ENCODE assay signal across 8 cellular contexts in genomic region chrX:103254171-103254824, GRCh38. TPM values are rescaled to one million over a fixed set of nuclear protein-coding genes. Genes with fewer than 3 reads are reported as not detected.
DNase-seq lines count a peak whose midpoint lies in the region; ATAC-seq and TF ChIP-seq lines count a peak whose summit lies in the region.

No MANE protein-coding gene starts in this region.

- no peaks in the 10 kb centered on the region for H3K36me3 ChIP-seq in CD4-positive, alpha-beta memory T cell (ENCODE audit: insufficient read depth, low read length)
- H3K36me3 ChIP-seq in HUES48 (ENCODE audit: control insufficient read depth, insufficient read depth, low read length): peaks cover 18% of the 10 kb centered on the region

- no peak for TF ChIP-seq CTCF in choroid plexus epithelial cell (conservative IDR thresholded peaks at IDR 0.05; ENCODE audit: low read depth, low read length)

- peak overlapping the region; percentile 47 to 83 for H3K4me3 ChIP-seq in CD4-positive, alpha-beta memory T cell (ENCODE audit: low read length in 2 of 2)
- H3K4me3 ChIP-seq in HUES48 (ENCODE audit: low read depth, low read length) (peak overlapping the region; percentile 93), choroid plexus epithelial cell (ENCODE audit: low read depth, low read length) (peak overlapping the region; percentile 72)

- H3K4me1 Mint-ChIP-seq in CD4-positive, alpha-beta memory T cell: peaks cover 13 to 38% (median 18%) of the 10 kb centered on the region in 4 donors
- peaks cover 15 to 28% (median 24%) of the 10 kb centered on the region in 3 donors for H3K4me1 Mint-ChIP-seq in T-cell

- peak overlapping the region; percentile 91 to 97 (median 95) for H3K27ac Mint-ChIP-seq in CD4-positive, alpha-beta memory T cell
- H3K27ac Mint-ChIP-seq in T-cell: peak overlapping the region; percentile 92 to 96

- peak overlapping the region; percentile 94 for H3K9ac ChIP-seq in HUES48 (ENCODE audit: low read depth, low read length)

- CTCF ChIA-PET in CD4-positive, alpha-beta memory T cell (lab: Charles Lee; ENCODE audit: partially characterized antibody): interaction anchor here (1.2 to 3.9 kb wide), 3 partner anchors 24 to 43 kb away, joined by 3 to 15 read pairs (median 5); no protein-coding TSS in a partner anchor
- CTCF ChIA-PET in T-cell (lab: Charles Lee): no interaction called here

- no peaks in the 10 kb centered on the region for H3K27me3 ChIP-seq in CD4-positive, alpha-beta memory T cell (ENCODE audit: insufficient read depth, low read length)
- H3K27me3 ChIP-seq in HUES48 (ENCODE audit: control insufficient read depth, insufficient read depth, low read length): 0 out of 2 replicates have a peak, but pooled peaks cover 7% of the 10 kb centered on the region
- H3K27me3 ChIP-seq in layer of hippocampus (ENCODE audit: control insufficient read depth, insufficient read depth, low read length): no peaks in the 10 kb centered on the region

- ATAC-seq in GM19438 (IDR thresholded peaks at IDR 0.05; ENCODE audit: low read depth, unreplicated experiment) (peak; percentile 61), T-cell (replicated peaks in 1 of 4) (peak; percentile 24 to 66 (median 52)), GM19452 (IDR thresholded peaks at IDR 0.05; ENCODE audit: unreplicated experiment) (no peak)

- H3K27ac ChIP-seq in CD4-positive, alpha-beta memory T cell (ENCODE audit: low read depth, low read length): peak overlapping the region; percentile 73
- peak overlapping the region; percentile 97 for H3K27ac ChIP-seq in HUES48 (ENCODE audit: low read depth, low read length)
- H3K27ac ChIP-seq in layer of hippocampus (ENCODE audit: low read depth, low read length): peak overlapping the region; percentile 81

- intact Hi-C loops in CD4-positive, alpha-beta memory T cell (cut with micrococcal nuclease): loop anchor here (2.0 kb wide), 2 partner anchors 39 to 57 kb away; partner anchors contain the start of genes BEX2 and BEX4

- peak; percentile 10 to 51 (median 17) for DNase-seq in CD4-positive, alpha-beta memory T cell
- DNase-seq in T-cell (peak in 12 of 34 experiments; percentile 2 to 40 (median 6)), choroid plexus epithelial cell (ENCODE audit: low read depth) (peak; percentile 40)
- DNase-seq in stimulated activated CD4-positive, alpha-beta T cell treated with anti-CD3 and anti-CD28 coated beads, Interleukin-1b, Interleukin-23, amount 100 ng/mL, for 48 hours: peak; percentile 40

- no peaks in the 10 kb centered on the region for H3K27me3 Mint-ChIP-seq in CD4-positive, alpha-beta memory T cell
- H3K27me3 Mint-ChIP-seq in T-cell: peaks cover 0 to 17% of the 10 kb centered on the region in 2 donors

- peaks cover 0 to 10% of the 10 kb centered on the region in 2 donors for H3K36me3 Mint-ChIP-seq in CD4-positive, alpha-beta memory T cell
- H3K36me3 Mint-ChIP-seq in T-cell: peaks cover 2% of the 10 kb centered on the region

- H3K4me3 Mint-ChIP-seq in CD4-positive, alpha-beta memory T cell: peak overlapping the region; percentile 90 to 97 (median 96)
- H3K4me3 Mint-ChIP-seq in T-cell: peak overlapping the region; percentile 88 to 98 (median 96)

- peaks cover 9% of the 10 kb centered on the region for H3K4me1 ChIP-seq in CD4-positive, alpha-beta memory T cell (ENCODE audit: insufficient read depth, low read length)
- H3K4me1 ChIP-seq in HUES48 (ENCODE audit: control insufficient read depth, insufficient read depth, low read length): peaks cover 14% of the 10 kb centered on the region

- POLR2A ChIA-PET in CD4-positive, alpha-beta memory T cell (lab: Charles Lee; ENCODE audit: partially characterized antibody): interaction anchor here (2.0 kb wide), 1 partner anchor 39 kb away, joined by 10 read pairs; the partner anchor contains the start of gene BEX4
- POLR2A ChIA-PET in T-cell (lab: Charles Lee): interaction anchor here in 1 of 2 donors (0.5 kb wide), 1 partner anchor 42 kb away, joined by 4 read pairs; no protein-coding TSS in a partner anchor

- peaks cover 0 to 2% (median 0%) of the 10 kb centered on the region in 8 donors for H3K9me3 Mint-ChIP-seq in CD4-positive, alpha-beta memory T cell
- no peaks in the 10 kb centered on the region for H3K9me3 Mint-ChIP-seq in T-cell

- no peaks in the 10 kb centered on the region for H3K9me3 ChIP-seq in CD4-positive, alpha-beta memory T cell (ENCODE audit: control insufficient read depth in 1 of 2, low read length in 2 of 2)
- no peaks in the 10 kb centered on the region for H3K9me3 ChIP-seq in HUES48 (ENCODE audit: control insufficient read depth, insufficient read depth, low read length)

RNA-seq across cellular contexts. Expression of gene TCEAL8, which starts 0.7 kb away (rescaled TPM):
- total RNA-seq in CD4-positive, alpha-beta memory T cell: 10 to 100 TPM; 33.9 to 35.3 TPM
- polyA plus RNA-seq in CD4-positive, alpha-beta memory T cell: 100 to 1,000 TPM in 1 of 2 donors, 10 to 100 TPM in 1; 71.5 to 122 TPM
- 10 to 100 TPM; 13.8 to 25.5 (median 20.4) TPM for total RNA-seq in T-cell

RNA-seq across cellular contexts. Expression of gene TCEAL5, which starts 22.3 kb away (rescaled TPM):
- total RNA-seq in CD4-positive, alpha-beta memory T cell: not detected
- polyA plus RNA-seq in CD4-positive, alpha-beta memory T cell: not detected
- total RNA-seq in T-cell: not detected

RNA-seq across cellular contexts. Expression of gene BEX4, which starts 39.4 kb away (rescaled TPM):
- total RNA-seq in CD4-positive, alpha-beta memory T cell: 10 to 100 TPM; 38.9 to 39.6 TPM
- 100 to 1,000 TPM in 1 of 2 donors, 10 to 100 TPM in 1; 58.3 to 101 TPM for polyA plus RNA-seq in CD4-positive, alpha-beta memory T cell
- total RNA-seq in T-cell: 10 to 100 TPM; 23.8 to 53.6 (median 29.4) TPM

RNA-seq across cellular contexts. Expression of gene BEX2, which starts 56.5 kb away (rescaled TPM):
- total RNA-seq in CD4-positive, alpha-beta memory T cell: 10 to 100 TPM; 41.9 to 48.2 TPM
- polyA plus RNA-seq in CD4-positive, alpha-beta memory T cell: 100 to 1,000 TPM in 1 of 2 donors, 10 to 100 TPM in 1; 71.4 to 112 TPM
- 10 to 100 TPM; 24.0 to 38.3 (median 26.8) TPM for total RNA-seq in T-cell
